Comparison of ENCODE assay signal across 1 cellular context in the genomic region with DNA sequence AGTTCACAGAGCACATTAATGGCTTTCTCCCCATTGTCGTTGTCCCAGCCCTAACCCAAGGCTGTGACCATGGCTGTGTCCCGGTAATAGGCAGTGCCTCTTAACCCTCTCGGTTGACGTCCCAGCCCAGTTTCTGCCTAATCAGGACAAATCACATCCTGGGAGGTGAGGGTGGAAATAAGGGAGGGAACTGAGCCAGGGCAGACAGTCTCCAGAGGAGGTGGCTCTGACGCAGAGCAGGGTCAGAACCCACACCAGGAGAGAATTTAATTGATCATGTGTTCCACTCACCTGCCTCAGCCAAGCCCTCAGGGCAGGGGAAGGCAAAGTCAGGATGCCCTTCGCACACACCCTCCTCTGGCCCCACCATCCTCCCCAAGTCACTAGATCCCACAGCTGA.
TF ChIP-seq lines count a peak whose summit lies in the region.

No MANE protein-coding gene starts in this region.

TF ChIP-seq in IMR-90, 13 proteins besides CTCF, POLR2A, EP300 and RAD21:
- TF ChIP-seq, protein P1, sequence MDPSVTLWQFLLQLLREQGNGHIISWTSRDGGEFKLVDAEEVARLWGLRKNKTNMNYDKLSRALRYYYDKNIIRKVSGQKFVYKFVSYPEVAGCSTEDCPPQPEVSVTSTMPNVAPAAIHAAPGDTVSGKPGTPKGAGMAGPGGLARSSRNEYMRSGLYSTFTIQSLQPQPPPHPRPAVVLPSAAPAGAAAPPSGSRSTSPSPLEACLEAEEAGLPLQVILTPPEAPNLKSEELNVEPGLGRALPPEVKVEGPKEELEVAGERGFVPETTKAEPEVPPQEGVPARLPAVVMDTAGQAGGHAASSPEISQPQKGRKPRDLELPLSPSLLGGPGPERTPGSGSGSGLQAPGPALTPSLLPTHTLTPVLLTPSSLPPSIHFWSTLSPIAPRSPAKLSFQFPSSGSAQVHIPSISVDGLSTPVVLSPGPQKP (IDR thresholded peaks at IDR 0.05; ENCODE audit: borderline replicate concordance, low read depth, low read length), result no peak
- TF ChIP-seq SMC3 (IDR thresholded peaks at IDR 0.05; ENCODE audit: low read depth, low read length) (no peak), MXI1 (IDR thresholded peaks at IDR 0.05; ENCODE audit: borderline replicate concordance, low read depth, low read length) (no peak), FOS (IDR thresholded peaks at IDR 0.05; ENCODE audit: low read depth, low read length) (no peak), RFX5 (IDR thresholded peaks at IDR 0.05; ENCODE audit: low read depth, low read length) (no peak), RCOR1 (IDR thresholded peaks at IDR 0.05; ENCODE audit: insufficient replicate concordance, low read length) (no peak), MAZ (IDR thresholded peaks at IDR 0.05; ENCODE audit: borderline replicate concordance, low read depth, low read length) (no peak), BHLHE40 (IDR thresholded peaks at IDR 0.05; ENCODE audit: low read depth, low read length) (no peak), CEBPB (IDR thresholded peaks at IDR 0.05; ENCODE audit: low read depth, low read length) (no peak), MAFK (IDR thresholded peaks at IDR 0.05; ENCODE audit: low read depth, low read length) (no peak), CHD1 (IDR thresholded peaks at IDR 0.05; ENCODE audit: low read depth, low read length) (no peak), NFE2L2 (IDR thresholded peaks at IDR 0.05; ENCODE audit: low read depth, low read length) (no peak)
- TF ChIP-seq, protein P2, sequence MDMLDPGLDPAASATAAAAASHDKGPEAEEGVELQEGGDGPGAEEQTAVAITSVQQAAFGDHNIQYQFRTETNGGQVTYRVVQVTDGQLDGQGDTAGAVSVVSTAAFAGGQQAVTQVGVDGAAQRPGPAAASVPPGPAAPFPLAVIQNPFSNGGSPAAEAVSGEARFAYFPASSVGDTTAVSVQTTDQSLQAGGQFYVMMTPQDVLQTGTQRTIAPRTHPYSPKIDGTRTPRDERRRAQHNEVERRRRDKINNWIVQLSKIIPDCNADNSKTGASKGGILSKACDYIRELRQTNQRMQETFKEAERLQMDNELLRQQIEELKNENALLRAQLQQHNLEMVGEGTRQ (IDR thresholded peaks at IDR 0.05; ENCODE audit: low read depth, low read length), result no peak
